In genomic region chr11:114159802-114160588, GRCh38 we compare ENCODE assay signal across 8 cellular contexts.
DNase-seq lines count a peak whose midpoint lies in the region; ATAC-seq, FAIRE-seq and TF ChIP-seq lines count a peak whose summit lies in the region.

No MANE protein-coding gene starts in this region.

- TF ChIP-seq POLR2A in GM18505 (IDR thresholded peaks at IDR 0.05; ENCODE audit: borderline replicate concordance, extremely low read depth, insufficient read depth, insufficient read length): no peak

- no peaks in the 10 kb centered on the region for H3K36me3 Mint-ChIP-seq in mesothelial cell of epicardium

- ATAC-seq in GM18867 (IDR thresholded peaks at IDR 0.05; ENCODE audit: unreplicated experiment) (peak; percentile 52), GM18505 (IDR thresholded peaks at IDR 0.05; ENCODE audit: unreplicated experiment) (no peak)

- no peak for TF ChIP-seq CTCF in mesothelial cell of epicardium (IDR thresholded peaks at IDR 0.05; ENCODE audit: unreplicated experiment)

- peak; percentile 96 for FAIRE-seq in endometrium (lab: Jason Lieb, UNC)

- peak overlapping the region; percentile 71 for H3K27ac Mint-ChIP-seq in mesothelial cell of epicardium

- H3K4me3 Mint-ChIP-seq in mesothelial cell of epicardium: peak overlapping the region; percentile 16

- peaks cover 63% of the 10 kb centered on the region for H3K4me1 Mint-ChIP-seq in mesothelial cell of epicardium

- peaks cover 91% of the 10 kb centered on the region for H3K27me3 Mint-ChIP-seq in mesothelial cell of epicardium (ENCODE audit: low read depth)

- DNase-seq in HT-29 (ENCODE audit: low spot score) (peak; percentile 100), NOMO-1 (lab: John Stamatoyannopoulos, UW; ENCODE audit: unreplicated experiment in 2 of 2) (peak; percentile 85 to 89), mesothelial cell of epicardium (ENCODE audit: low spot score in 2 of 2, unreplicated experiment in 2 of 2) (peak; percentile 96 to 99)
- DNase-seq in activated CD8-positive, alpha-beta memory T cell treated with anti-CD3 and anti-CD28 coated beads, Interleukin-2, amount 50 U/mL, for 4 hours: peak; percentile 93
- peak; percentile 63 for DNase-seq in stimulated activated CD8-positive, alpha-beta memory T cell treated with anti-CD3 and anti-CD28 coated beads, Interleukin-15, amount 100 ng/mL, for 24 hours (ENCODE audit: low read depth)

- no peaks in the 10 kb centered on the region for H3K9me3 Mint-ChIP-seq in mesothelial cell of epicardium
